Comparison of ENCODE assay signal across 8 cellular contexts in genomic region chr1:212457740-212458338, GRCh38. TPM values are rescaled to one million over a fixed set of nuclear protein-coding genes. Genes with fewer than 3 reads are reported as not detected.
DNase-seq lines count a peak whose midpoint lies in the region; ATAC-seq and TF ChIP-seq lines count a peak whose summit lies in the region.
"Had no signal": no experiment of that assay in that cellular context is flagged by ENCODE, and none has a peak within 500 bp of the region (broad histone marks: within the 10 kb centered on the region; RNA-seq: fewer than 3 reads in every experiment).

No MANE protein-coding gene starts in this region.

- H3K36me3 ChIP-seq in tibial artery: no peaks in the 10 kb centered on the region

- DNase-seq in GM10266 (ENCODE audit: extremely low spot score): peak; percentile 62
- peak; percentile 45 for DNase-seq in NCI-H1092 (lab: John Stamatoyannopoulos, UW)
- DNase-seq in UCSD-AML1 (lab: John Stamatoyannopoulos, UW; ENCODE audit: unreplicated experiment): peak; percentile 36
- peak; percentile 22 for DNase-seq in central memory CD4-positive, alpha-beta T cell
- no peak for DNase-seq in mesothelial cell of epicardium (ENCODE audit: low spot score in 2 of 2, unreplicated experiment in 2 of 2)
- DNase-seq in tibial artery: no peak

- H3K4me3 Mint-ChIP-seq in mesothelial cell of epicardium: no peak overlapping the region
- H3K4me3 Mint-ChIP-seq: dendritic cell treated with granulocyte-macrophage colony-stimulating factor and Interleukin-4, amounts not matched to agents 40 ng/mL and 50 ng/mL, for 4 days had no signal

- no peaks in the 10 kb centered on the region for H3K9me3 Mint-ChIP-seq in mesothelial cell of epicardium

- no peaks in the 10 kb centered on the region for H3K9me3 ChIP-seq in tibial artery

- H3K4me1 Mint-ChIP-seq in mesothelial cell of epicardium: no peaks in the 10 kb centered on the region

- no peaks in the 10 kb centered on the region for H3K27me3 Mint-ChIP-seq in mesothelial cell of epicardium (ENCODE audit: low read depth)

- H3K27ac ChIP-seq in tibial artery: no peak overlapping the region

- H3K4me1 ChIP-seq in tibial artery: peaks cover 0 to 24% (median 14%) of the 10 kb centered on the region in 4 donors

- no peak for ATAC-seq in GM21717 (IDR thresholded peaks at IDR 0.05; ENCODE audit: unreplicated experiment)

- no peak overlapping the region for H3K4me3 ChIP-seq in tibial artery

- TF ChIP-seq CTCF in GM10266 (IDR thresholded peaks at IDR 0.05; ENCODE audit: control insufficient read depth, insufficient read depth, low read depth, missing control alignments): peak; percentile 61
- peak; percentile 16 for TF ChIP-seq CTCF in mesothelial cell of epicardium (IDR thresholded peaks at IDR 0.05; ENCODE audit: unreplicated experiment)
- peak; percentile 26 to 38 for TF ChIP-seq CTCF in tibial artery (IDR thresholded peaks at IDR 0.05)

- H3K27me3 ChIP-seq in tibial artery: no peaks in the 10 kb centered on the region

- no peak overlapping the region for H3K27ac Mint-ChIP-seq in mesothelial cell of epicardium
- H3K27ac Mint-ChIP-seq: dendritic cell treated with granulocyte-macrophage colony-stimulating factor and Interleukin-4, amounts not matched to agents 40 ng/mL and 50 ng/mL, for 4 days had no signal

- intact Hi-C loops in tibial artery (cut with DNase I; ENCODE audit: low total_unique reads): loop anchor here (5.0 to 10.0 kb wide), 2 partner anchors 386 to 423 kb away; partner anchors contain the start of genes DTL and INTS7

- H3K36me3 Mint-ChIP-seq in mesothelial cell of epicardium: no peaks in the 10 kb centered on the region

RNA-seq across cellular contexts. Expression of gene NENF, which starts 25.1 kb away (rescaled TPM):
- total RNA-seq in mesothelial cell of epicardium: 35.8 to 39.3 TPM (median 36.2 TPM) in 3 replicates

RNA-seq across cellular contexts. Expression of gene PACC1, which starts 43.2 kb away (rescaled TPM):
- total RNA-seq in mesothelial cell of epicardium: 18.6 to 21.7 TPM (median 21.1 TPM) in 3 replicates

Comparison
In these comparisons a context has a peak if more than half of its experiments do, and no peak if none do; other contexts are left out.
1. DNase-seq: peak in GM10266 (single experiment), NCI-H1092 (single experiment), UCSD-AML1 (single experiment) and central memory CD4-positive, alpha-beta T cell (single experiment); none in mesothelial cell of epicardium (0 of 2) and tibial artery (0 of 2).
2. Peak in every context shown above with its lines, with median percentiles within 50 percentile points of each other: CTCF ChIP-seq.